13 cellular contexts compared by ENCODE assay signal in genomic region chr2:74887445-74887951, GRCh38. TPM values are rescaled to one million over a fixed set of nuclear protein-coding genes. Genes with fewer than 3 reads are reported as not detected.
DNase-seq lines count a peak whose midpoint lies in the region; ATAC-seq and TF ChIP-seq lines count a peak whose summit lies in the region.
"Had no signal": no experiment of that assay in that cellular context is flagged by ENCODE, and none has a peak within 500 bp of the region (broad histone marks: within the 10 kb centered on the region; RNA-seq: fewer than 3 reads in every experiment).

No MANE protein-coding gene starts in this region.

- POLR2A ChIA-PET in AG04450 (lab: Yijun Ruan, JAX): no interaction called here

- H3K36me3 Mint-ChIP-seq in HFFc6 (ENCODE audit: low read depth): peaks cover 79% of the 10 kb centered on the region
- H3K36me3 Mint-ChIP-seq in activated T-helper 17 cell treated with anti-CD3 and anti-CD28 coated beads, Interleukin-2, amount 50 U/mL, for 72 hours (ENCODE audit: low read depth): peaks cover 100% of the 10 kb centered on the region

- peaks cover 7% of the 10 kb centered on the region for H3K27me3 Mint-ChIP-seq in HFFc6 (ENCODE audit: insufficient read depth)
- H3K27me3 Mint-ChIP-seq in activated T-helper 17 cell treated with anti-CD3 and anti-CD28 coated beads, Interleukin-2, amount 50 U/mL, for 72 hours: no peaks in the 10 kb centered on the region
- H3K27me3 Mint-ChIP-seq: activated naive CD8-positive, alpha-beta T cell treated with anti-CD3 and anti-CD28 coated beads, Interleukin-2, amount 50 U/mL, for 24 hours had no signal

- TF ChIP-seq CTCF in AG04450 (IDR thresholded peaks at IDR 0.05; ENCODE audit: low read depth, low read length) (no peak), HFFc6 (IDR thresholded peaks at IDR 0.05) (no peak), foreskin keratinocyte (conservative IDR thresholded peaks at IDR 0.05) (no peak)

- peak overlapping the region; percentile 66 for H3K4me3 Mint-ChIP-seq in HFFc6
- no peak overlapping the region for H3K4me3 Mint-ChIP-seq in activated T-helper 17 cell treated with anti-CD3 and anti-CD28 coated beads, Interleukin-2, amount 50 U/mL, for 72 hours
- H3K4me3 Mint-ChIP-seq: activated naive CD8-positive, alpha-beta T cell treated with anti-CD3 and anti-CD28 coated beads, Interleukin-2, amount 50 U/mL, for 24 hours; stimulated activated effector memory CD8-positive, alpha-beta T cell treated with anti-CD3 and anti-CD28 coated beads, Interleukin-12 subunit alpha, Interleukin-12 subunit beta, amount 100 ng/mL, for 72 hours had no signal

- DNase-seq in AG04450 (ENCODE audit: low read depth, low spot score): no peak
- peak; percentile 84 for DNase-seq in HFFc6
- DNase-seq in astrocyte of the hippocampus (ENCODE audit: low read depth, low spot score): peak; percentile 48
- DNase-seq in foreskin keratinocyte: peak; percentile 94 to 96
- no peak for DNase-seq in NCI-H748 treated with DMSO at 0.1 percent for 48 hours (lab: John Stamatoyannopoulos, UW)
- no peak for DNase-seq in erythroblast (lab: John Stamatoyannopoulos, UW)
- DNase-seq in mucosa of gallbladder (ENCODE audit: low spot score): no peak
- DNase-seq: activated naive CD8-positive, alpha-beta T cell treated with anti-CD3 and anti-CD28 coated beads, Interleukin-2, amount 50 U/mL, for 24 hours; NCI-H2107; stimulated activated CD4-positive, alpha-beta T cell treated with anti-CD3 and anti-CD28 coated beads, Interleukin-4, amount 100 ng/mL, for 1 hour had no signal

- H3K9me3 ChIP-seq in AG04450 (ENCODE audit: control insufficient read depth, insufficient read depth, low read length): no peaks in the 10 kb centered on the region

- H3K4me1 Mint-ChIP-seq in HFFc6 (ENCODE audit: low read depth): peaks cover 77% of the 10 kb centered on the region
- H3K4me1 Mint-ChIP-seq in activated T-helper 17 cell treated with anti-CD3 and anti-CD28 coated beads, Interleukin-2, amount 50 U/mL, for 72 hours: peaks cover 6% of the 10 kb centered on the region
- H3K4me1 Mint-ChIP-seq: activated naive CD8-positive, alpha-beta T cell treated with anti-CD3 and anti-CD28 coated beads, Interleukin-2, amount 50 U/mL, for 24 hours had no signal

- H3K27ac ChIP-seq in AG04450 (ENCODE audit: low read depth, low read length) (peak overlapping the region; percentile 65), foreskin keratinocyte (peak overlapping the region; percentile 62)
- H3K27ac ChIP-seq: C4-2B had no signal

- CTCF ChIA-PET in AG04450 (lab: Charles Lee): interaction anchor here (0.6 kb wide), 2 partner anchors 168 to 405 kb away, joined by 3 read pairs; no protein-coding TSS in a partner anchor

- ATAC-seq in foreskin keratinocyte: peak; percentile 97
- no peak for ATAC-seq in activated T-helper 17 cell treated with anti-CD3 and anti-CD28 coated beads, Interleukin-2, amount 50 U/mL, for 72 hours (replicated peaks)
- ATAC-seq: activated naive CD8-positive, alpha-beta T cell treated with anti-CD3 and anti-CD28 coated beads, Interleukin-2, amount 50 U/mL, for 24 hours; stimulated activated effector memory CD8-positive, alpha-beta T cell treated with anti-CD3 and anti-CD28 coated beads, Interleukin-12 subunit alpha, Interleukin-12 subunit beta, amount 100 ng/mL, for 72 hours had no signal

- H3K27ac Mint-ChIP-seq in HFFc6: peak overlapping the region; percentile 97
- no peak overlapping the region for H3K27ac Mint-ChIP-seq in activated T-helper 17 cell treated with anti-CD3 and anti-CD28 coated beads, Interleukin-2, amount 50 U/mL, for 72 hours
- H3K27ac Mint-ChIP-seq: activated naive CD8-positive, alpha-beta T cell treated with anti-CD3 and anti-CD28 coated beads, Interleukin-2, amount 50 U/mL, for 24 hours; stimulated activated effector memory CD8-positive, alpha-beta T cell treated with anti-CD3 and anti-CD28 coated beads, Interleukin-12 subunit alpha, Interleukin-12 subunit beta, amount 100 ng/mL, for 72 hours had no signal

- H3K4me1 ChIP-seq in foreskin keratinocyte: peaks cover 17% of the 10 kb centered on the region

- peaks cover 3% of the 10 kb centered on the region; the same call in 1 of the 2 replicates for H3K9me3 Mint-ChIP-seq in HFFc6
- no peaks in the 10 kb centered on the region for H3K9me3 Mint-ChIP-seq in activated T-helper 17 cell treated with anti-CD3 and anti-CD28 coated beads, Interleukin-2, amount 50 U/mL, for 72 hours
- H3K9me3 Mint-ChIP-seq: activated naive CD8-positive, alpha-beta T cell treated with anti-CD3 and anti-CD28 coated beads, Interleukin-2, amount 50 U/mL, for 24 hours; stimulated activated effector memory CD8-positive, alpha-beta T cell treated with anti-CD3 and anti-CD28 coated beads, Interleukin-12 subunit alpha, Interleukin-12 subunit beta, amount 100 ng/mL, for 72 hours had no signal

- H3K27me3 ChIP-seq in AG04450 (ENCODE audit: control insufficient read depth, insufficient read depth, low read length) (no peaks in the 10 kb centered on the region), foreskin keratinocyte (no peaks in the 10 kb centered on the region)

- no peak overlapping the region for H3K4me3 ChIP-seq in AG04450 (ENCODE audit: low read depth, low read length)

- no peak for TF ChIP-seq POLR2A in erythroblast (IDR thresholded peaks at IDR 0.05; ENCODE audit: low read length)

RNA-seq across cellular contexts. Expression of gene HK2, which starts 53.6 kb away (rescaled TPM):
- polyA plus RNA-seq in AG04450 (2011; rRNA removed): 12.5 and 13.3 TPM in 2 replicates
- 32.0 and 33.7 TPM in 2 replicates for polyA minus RNA-seq in AG04450 (2011; rRNA and poly(A)+ RNA removed)
- total RNA-seq in HFFc6 (2021; fragmentation: NEBNext Ultra II Directional; extraction: Animal tissue kit (Norgen Biotek cat#: 25700)): 10 to 100 TPM; 26.2 to 51.3 (median 28.4) TPM
- total RNA-seq in foreskin keratinocyte: 16.1 and 24.9 TPM in 2 replicates
- polyA plus RNA-seq in foreskin keratinocyte: 4.5 and 7.7 TPM in 2 replicates
- 10 to 100 TPM; 71.6 to 73.8 TPM for total RNA-seq in activated T-helper 17 cell treated with anti-CD3 and anti-CD28 coated beads, Interleukin-2, amount 50 U/mL, for 72 hours
- 23.7 TPM for total RNA-seq in mucosa of gallbladder

Comparison
In these comparisons a context has a peak if more than half of its experiments do, and no peak if none do; other contexts are left out.
1. DNase-seq: peak in HFFc6 (single experiment), astrocyte of the hippocampus (single experiment) and foreskin keratinocyte (2 of 2); none in AG04450 (single experiment), NCI-H748 treated with DMSO at 0.1 percent for 48 hours (single experiment), erythroblast (0 of 2) and mucosa of gallbladder (single experiment).